Comparison of ENCODE assay signal across 7 cellular contexts in genomic region chr16:66324785-66325184, GRCh38. TPM values are rescaled to one million over a fixed set of nuclear protein-coding genes. Genes with fewer than 3 reads are reported as not detected.
DNase-seq lines count a peak whose midpoint lies in the region; ATAC-seq and TF ChIP-seq lines count a peak whose summit lies in the region.

No MANE protein-coding gene starts in this region.

- peaks cover 5% of the 10 kb centered on the region for H3K27me3 ChIP-seq in effector memory CD4-positive, alpha-beta T cell (replicated peaks; ENCODE audit: control insufficient read depth, insufficient read depth, low read length, poor library complexity, severe bottlenecking)

- no peaks in the 10 kb centered on the region for H3K9me3 ChIP-seq in effector memory CD4-positive, alpha-beta T cell (ENCODE audit: control insufficient read depth, low read length)

- ATAC-seq in HG03095 (IDR thresholded peaks at IDR 0.05; ENCODE audit: unreplicated experiment), result no peak
- no peak for ATAC-seq in HG03565 (IDR thresholded peaks at IDR 0.05; ENCODE audit: unreplicated experiment)

- no peak overlapping the region for H3K4me3 ChIP-seq in GM12875 (ENCODE audit: low read depth, low read length)
- no peak overlapping the region for H3K4me3 ChIP-seq in cardiac fibroblast (replicated peaks in 1 of 2; ENCODE audit: low read depth in 2 of 2, low read length in 2 of 2)
- no peak overlapping the region for H3K4me3 ChIP-seq in effector memory CD4-positive, alpha-beta T cell (ENCODE audit: insufficient read depth, low read depth, low read length, poor library complexity, severe bottlenecking)

- DNase-seq in NCI-H1694 (lab: John Stamatoyannopoulos, UW) (peak; percentile 64), cardiac fibroblast (ENCODE audit: low read depth in 2 of 2) (peak; percentile 9 to 18), occipital lobe (lab: John Stamatoyannopoulos, UW) (peak; percentile 24)
- no peak for DNase-seq in effector memory CD4-positive, alpha-beta T cell

- no peaks in the 10 kb centered on the region for H3K36me3 ChIP-seq in effector memory CD4-positive, alpha-beta T cell (ENCODE audit: control insufficient read depth, insufficient read depth, low read length)

- no peaks in the 10 kb centered on the region for H3K4me1 ChIP-seq in effector memory CD4-positive, alpha-beta T cell (ENCODE audit: control insufficient read depth, insufficient read depth, low read length, poor library complexity, severe bottlenecking)

- H3K27ac ChIP-seq in effector memory CD4-positive, alpha-beta T cell (ENCODE audit: insufficient read depth, low read length, poor library complexity, severe bottlenecking), result no peak overlapping the region

- TF ChIP-seq CTCF in GM12875 (IDR thresholded peaks at IDR 0.05; ENCODE audit: borderline replicate concordance, insufficient read depth, low read depth, low read length), result peak; percentile 23; the same call in 1 of the 2 replicates
- no peak for TF ChIP-seq CTCF in cardiac fibroblast (IDR thresholded peaks at IDR 0.05; ENCODE audit: low read depth, low read length)

RNA-seq across cellular contexts. Expression of gene CDH5, which starts 41.7 kb away (rescaled TPM):
- total RNA-seq in occipital lobe, result 5.6 TPM

Comparison
In these comparisons a context has a peak if more than half of its experiments do, and no peak if none do; other contexts are left out.
1. DNase-seq: peak in NCI-H1694 (single experiment), cardiac fibroblast (2 of 2) and occipital lobe (single experiment); none in effector memory CD4-positive, alpha-beta T cell (0 of 3).